33 cellular contexts compared by ENCODE assay signal in the genomic region with DNA sequence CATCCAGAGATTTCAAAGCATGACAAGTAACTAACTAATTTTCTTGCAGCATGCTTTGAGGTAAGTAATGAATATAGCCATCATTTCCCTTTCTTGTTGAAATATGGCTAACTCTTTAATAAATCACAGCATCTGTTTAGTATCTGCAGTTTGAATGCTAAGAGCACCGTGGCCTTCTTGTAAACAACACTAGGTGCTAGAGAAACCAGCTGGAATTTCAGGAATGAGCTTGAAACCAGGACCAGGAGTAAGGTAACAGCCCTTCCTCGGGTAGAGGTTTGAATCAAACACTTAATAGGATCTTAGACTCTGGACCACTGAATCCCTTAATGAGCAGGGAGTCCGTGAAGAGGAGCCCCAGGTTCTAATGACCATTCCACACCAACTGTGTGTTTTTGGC. TPM values are rescaled to one million over a fixed set of nuclear protein-coding genes. Genes with fewer than 3 reads are reported as not detected.
A peak's percentile ranks its signal among the peaks of the same experiment; 100 is the strongest.
DNase-seq lines count a peak whose midpoint lies in the region; ATAC-seq, FAIRE-seq and TF ChIP-seq lines count a peak whose summit lies in the region.
"Had no signal": no experiment of that assay in that cellular context is flagged by ENCODE, and none has a peak within 500 bp of the region (broad histone marks: within the 10 kb centered on the region; RNA-seq: fewer than 3 reads in every experiment).

No MANE protein-coding gene starts in this region.

- peaks cover 2 to 17% (median 4%) of the 10 kb centered on the region in 3 donors for H3K4me1 Mint-ChIP-seq in IgD-negative memory B cell
- peaks cover 17% of the 10 kb centered on the region for H3K4me1 Mint-ChIP-seq in WTC11

- TF ChIP-seq CTCF in A549 (IDR thresholded peaks at IDR 0.05) (no peak), WTC11 (IDR thresholded peaks at IDR 0.05) (no peak), left lung (IDR thresholded peaks at IDR 0.05) (no peak), PC-9 (conservative IDR thresholded peaks at IDR 0.05) (no peak)

- H3K9ac ChIP-seq in neuronal stem cell (ENCODE audit: low read depth, low read length, poor library complexity), result no peak overlapping the region

- no peak for TF ChIP-seq RAD21 in A549 (conservative IDR thresholded peaks at IDR 0.05 in 1 of 2, IDR thresholded peaks at IDR 0.05 in 1 of 2)

- no peaks in the 10 kb centered on the region for H3K9me2 ChIP-seq in PC-9 (ENCODE audit: insufficient read depth)

- no peaks in the 10 kb centered on the region for H4K20me1 ChIP-seq in PC-9 (ENCODE audit: insufficient read depth)

- no peak overlapping the region for H3K4me2 ChIP-seq in A549
- H3K4me2 ChIP-seq in neuronal stem cell (ENCODE audit: insufficient read depth, low read length, poor library complexity, severe bottlenecking), result no peak overlapping the region
- H3K4me2 ChIP-seq in PC-9, result no peak overlapping the region
- H3K4me2 ChIP-seq: smooth muscle cell had no signal

- CTCF ChIA-PET in A549 (lab: Yijun Ruan, JAX), result interaction anchor here (0.9 to 1.0 kb wide), 3 partner anchors 17 to 733 kb away, joined by 3 read pairs; no protein-coding TSS in a partner anchor
- CTCF ChIA-PET in WTC11 (lab: Charles Lee), result interaction anchor here (0.7 to 1.6 kb wide), 7 partner anchors 19 to 348 kb away, joined by 3 to 13 read pairs (median 4); partner anchors contain the start of genes FEM1B and PIAS1
- CTCF ChIA-PET in PC-9 (lab: Charles Lee), result no interaction called here

- H3K27ac ChIP-seq in A549 (no peak overlapping the region), left lung (no peak overlapping the region), neuronal stem cell (replicated peaks; ENCODE audit: low read length) (no peak overlapping the region), PC-9 (no peak overlapping the region)
- H3K27ac ChIP-seq: Peyer's patch had no signal

- no peak overlapping the region for H2BK120ac ChIP-seq in neuronal stem cell (ENCODE audit: low read depth, low read length)

- 0 out of 2 replicates have a peak, but pooled peaks cover 4% of the 10 kb centered on the region for H3F3A ChIP-seq in PC-9 (ENCODE audit: insufficient read depth, low read depth)

- no peaks in the 10 kb centered on the region for H3K79me2 ChIP-seq in PC-9 (ENCODE audit: low read depth)

- no peaks in the 10 kb centered on the region for H3K4me1 ChIP-seq in A549
- H3K4me1 ChIP-seq in left lung, result no peaks in the 10 kb centered on the region
- no peaks in the 10 kb centered on the region for H3K4me1 ChIP-seq in neuronal stem cell (ENCODE audit: control insufficient read depth in 2 of 2, insufficient read depth in 1 of 2, low read depth in 1 of 2, low read length in 2 of 2)
- no peaks in the 10 kb centered on the region for H3K4me1 ChIP-seq in PC-9 (replicated peaks; ENCODE audit: insufficient read depth)

- no peak overlapping the region for H4K8ac ChIP-seq in neuronal stem cell (ENCODE audit: low read depth, low read length)

- H3K14ac ChIP-seq in neuronal stem cell (ENCODE audit: low read length), result no peak overlapping the region

- no peaks in the 10 kb centered on the region for H3K79me1 ChIP-seq in neuronal stem cell (ENCODE audit: low read depth, low read length)

- H3K27me3 Mint-ChIP-seq in IgD-negative memory B cell (no peaks in the 10 kb centered on the region), WTC11 (ENCODE audit: low read depth) (no peaks in the 10 kb centered on the region)
- H3K27me3 Mint-ChIP-seq: activated naive CD8-positive, alpha-beta T cell treated with anti-CD3 and anti-CD28 coated beads, Interleukin-2, amount 10 ng/mL, durations not matched to agents 7 days and 5 days; CD4-positive, alpha-beta memory T cell had no signal

- no peak overlapping the region for H3K4me3 Mint-ChIP-seq in IgD-negative memory B cell
- no peak overlapping the region for H3K4me3 Mint-ChIP-seq in WTC11
- H3K4me3 Mint-ChIP-seq: activated CD8-positive, alpha-beta T cell treated with anti-CD3 and anti-CD28 coated beads, Interleukin-2, amount 10 ng/mL, durations not matched to agents 7 days and 5 days; activated naive CD8-positive, alpha-beta T cell treated with anti-CD3 and anti-CD28 coated beads, Interleukin-2, amount 10 ng/mL, durations not matched to agents 7 days and 5 days; CD4-positive, alpha-beta memory T cell; natural killer cell had no signal

- H3K18ac ChIP-seq in neuronal stem cell (ENCODE audit: low read length), result no peak overlapping the region

- H2BK5ac ChIP-seq in neuronal stem cell (ENCODE audit: low read length), result no peak overlapping the region

- TF ChIP-seq EP300 in A549 (IDR thresholded peaks at IDR 0.05), result no peak

- TF ChIP-seq POLR2A in A549 (IDR thresholded peaks at IDR 0.05; ENCODE audit: low read length), result no peak

- intact Hi-C loops in left lung (cut with DNase I) (no loop called here), PC-9 (cut with micrococcal nuclease; ENCODE audit: unreplicated experiment) (no loop called here)

- no peak overlapping the region for H4K91ac ChIP-seq in neuronal stem cell (ENCODE audit: low read depth, low read length, poor library complexity)

- H3K36me3 ChIP-seq in left lung, result peaks cover 0 to 96% of the 10 kb centered on the region in 2 donors
- H3K36me3 ChIP-seq in neuronal stem cell (replicated peaks in 1 of 2; ENCODE audit: control insufficient read depth in 2 of 2, insufficient read depth in 2 of 2, low read length in 2 of 2), result peaks cover 20 to 95% of the 10 kb centered on the region in 2 donors
- 0 out of 2 replicates have a peak, but pooled peaks cover 5% of the 10 kb centered on the region for H3K36me3 ChIP-seq in PC-9 (ENCODE audit: low read depth)
- H3K36me3 ChIP-seq: gastrocnemius medialis had no signal

- ATAC-seq in A549 (no peak), WTC11 (peak; percentile 37), left lung (peak; percentile 13)
- ATAC-seq: activated CD8-positive, alpha-beta T cell treated with anti-CD3 and anti-CD28 coated beads, Interleukin-2, amount 10 ng/mL, durations not matched to agents 7 days and 5 days; gastrocnemius medialis; left ventricle myocardium superior; natural killer cell had no signal

- POLR2A ChIA-PET in A549 (lab: Yijun Ruan, JAX), result no interaction called here
- POLR2A ChIA-PET in WTC11 (lab: Charles Lee), result interaction anchor here (0.8 to 1.1 kb wide), 2 partner anchors 10 to 15 kb away, joined by 3 to 4 read pairs; no protein-coding TSS in a partner anchor
- POLR2A ChIA-PET in PC-9 (lab: Charles Lee; ENCODE audit: unreplicated experiment), result no interaction called here

- no peak overlapping the region for H2BK12ac ChIP-seq in neuronal stem cell (ENCODE audit: low read length)

- H3K4ac ChIP-seq in neuronal stem cell (ENCODE audit: low read length), result no peak overlapping the region

- H3K9me3 ChIP-seq in A549, result no peaks in the 10 kb centered on the region
- no peaks in the 10 kb centered on the region for H3K9me3 ChIP-seq in left lung
- H3K9me3 ChIP-seq in neuronal stem cell (replicated peaks in 1 of 2; ENCODE audit: control insufficient read depth in 2 of 2, insufficient read depth in 1 of 2, low read depth in 1 of 2, low read length in 2 of 2), result no peaks in the 10 kb centered on the region
- no peaks in the 10 kb centered on the region for H3K9me3 ChIP-seq in PC-9 (ENCODE audit: insufficient read depth, low read depth)
- H3K9me3 ChIP-seq: gastrocnemius medialis, Peyer's patch, transverse colon had no signal

- no peaks in the 10 kb centered on the region for H3K9me3 Mint-ChIP-seq in IgD-negative memory B cell
- no peaks in the 10 kb centered on the region for H3K9me3 Mint-ChIP-seq in WTC11
- H3K9me3 Mint-ChIP-seq: activated naive CD8-positive, alpha-beta T cell treated with anti-CD3 and anti-CD28 coated beads, Interleukin-2, amount 10 ng/mL, durations not matched to agents 7 days and 5 days; CD4-positive, alpha-beta memory T cell; natural killer cell had no signal

- no TSS peak for BruUV-seq in PC-9 (replicated peaks; lab: Mats Ljungman, UMichigan)

- H2BK15ac ChIP-seq in neuronal stem cell (ENCODE audit: low read length), result no peak overlapping the region

- H2AFZ ChIP-seq in neuronal stem cell (ENCODE audit: low read length), result no peak overlapping the region
- no peak overlapping the region for H2AFZ ChIP-seq in PC-9

- no peak overlapping the region for H3K23ac ChIP-seq in neuronal stem cell (ENCODE audit: low read depth, low read length, poor library complexity)

- H3K4me3 ChIP-seq in A549 (no peak overlapping the region), left lung (no peak overlapping the region), neuronal stem cell (ENCODE audit: low read length in 2 of 2) (no peak overlapping the region), PC-9 (no peak overlapping the region)
- H3K4me3 ChIP-seq: gastrocnemius medialis, MG63, Peyer's patch, smooth muscle cell, transverse colon had no signal

- H3K27ac Mint-ChIP-seq in IgD-negative memory B cell (peak overlapping the region in 2 of 3 donors; percentile 36 to 61), WTC11 (peak overlapping the region; percentile 84)
- H3K27ac Mint-ChIP-seq: activated CD8-positive, alpha-beta T cell treated with anti-CD3 and anti-CD28 coated beads, Interleukin-2, amount 10 ng/mL, durations not matched to agents 7 days and 5 days; activated naive CD8-positive, alpha-beta T cell treated with anti-CD3 and anti-CD28 coated beads, Interleukin-2, amount 10 ng/mL, durations not matched to agents 7 days and 5 days had no signal

- peaks cover 4% of the 10 kb centered on the region for H3K36me3 Mint-ChIP-seq in IgD-negative memory B cell
- H3K36me3 Mint-ChIP-seq in WTC11, result peaks cover 29% of the 10 kb centered on the region

- peak; percentile 68 for FAIRE-seq in A549 (lab: Jason Lieb, UNC)
- FAIRE-seq: endometrium, islet of Langerhans, TTC549 had no signal

- DNase-seq in A549 (ENCODE audit: low read depth in 1 of 2, low spot score in 1 of 2) (no peak), WTC11 (ENCODE audit: low spot score) (no peak), left lung (no peak), neuronal stem cell (ENCODE audit: low spot score) (no peak), putamen (ENCODE audit: low spot score) (no peak), NCI-H2107 treated with DMSO at 0.1 percent for 48 hours (lab: John Stamatoyannopoulos, UW; ENCODE audit: unreplicated experiment) (no peak), PC-9 (no peak)
- DNase-seq: activated CD4-positive, CD25-positive, alpha-beta regulatory T cell treated with anti-CD3 and anti-CD28 coated beads, Interleukin-2, amount 50 U/mL, for 72 hours; activated CD8-positive, alpha-beta T cell treated with anti-CD3 and anti-CD28 coated beads, Interleukin-2, amount 10 ng/mL, durations not matched to agents 7 days and 5 days; activated gamma-delta T cell; activated naive CD8-positive, alpha-beta T cell treated with anti-CD3 and anti-CD28 coated beads, Interleukin-2, amount 10 ng/mL, durations not matched to agents 7 days and 5 days; activated T-cell treated with anti-CD3 and anti-CD28 coated beads for 4 hours; CD4-positive, alpha-beta memory T cell; dermis blood vessel endothelial cell; DMS 273 treated with DMSO at 0.1 percent for 48 hours; gastrocnemius medialis; HCEC 1CT; KBM-7; left ventricle myocardium superior; MG63; midbrain; natural killer cell; NCI-H1417; NCI-H2081 treated with DMSO at 0.1 percent for 48 hours; Peyer's patch; SHP77 treated with DMSO at 0.1 percent for 48 hours; stimulated activated CD4-positive, alpha-beta T cell treated with anti-CD3 and anti-CD28 coated beads, Interleukin-2, amount 100 ng/mL, for 24 hours; transverse colon had no signal

- no peak overlapping the region for H2AK5ac ChIP-seq in neuronal stem cell (ENCODE audit: low read depth, low read length)

- H3K27me3 ChIP-seq in left lung, result no peaks in the 10 kb centered on the region
- H3K27me3 ChIP-seq in neuronal stem cell (ENCODE audit: control insufficient read depth in 3 of 3, insufficient read depth in 3 of 3, low read depth in 1 of 3, low read length in 3 of 3), result no peaks in the 10 kb centered on the region
- no peaks in the 10 kb centered on the region for H3K27me3 ChIP-seq in PC-9 (ENCODE audit: insufficient read depth, low read depth)
- H3K27me3 ChIP-seq: gastrocnemius medialis, MG63, Peyer's patch, transverse colon had no signal

- 80% methylated on average over 3 of the region's 3 CpGs for WGBS in A549 (ENCODE audit: missing lambda C conversion rate)
- WGBS in neuronal stem cell (ENCODE audit: extremely low coverage in 2 of 2, insufficient read length in 2 of 2, insufficient replicate concordance in 1 of 2), 2 donors, result no CpG with 5 or more reads among the region's 3 CpGs

RNA-seq across cellular contexts. Expression of gene CALML4, which starts 13.6 kb away (rescaled TPM):
- polyA plus RNA-seq in A549 (2011; rRNA removed) (10.4 and 18.2 TPM in 2 replicates), A549 (2017; fragmentation: RNase III; extraction: RNeasy Plus Mini Kit Qiagen cat#74134 plus additional on column Dnase treatment) (11.0 to 13.8 TPM (median 12.1 TPM) in 3 replicates), IgD-negative memory B cell (0.46 TPM)
- polyA plus RNA-seq in A549 (2012; cell fraction: cytosol; rRNA removed), result 4.7 and 6.3 TPM in 2 replicates
- 16.2 and 20.8 TPM in 2 replicates for polyA plus RNA-seq in A549 (2012; cell fraction: nucleus; rRNA removed)
- polyA minus RNA-seq in A549 (2011; rRNA and poly(A)+ RNA removed), result 3.2 and 3.8 TPM in 2 replicates
- total RNA-seq in WTC11 (2021) (8.9 to 10.1 TPM (median 9.8 TPM) in 3 replicates), left lung (10 to 100 TPM in 1 of 2 donors, 1 to 10 TPM in 1; 3.0 to 10.8 TPM), PC-9 (2021) (10.9 and 12.6 TPM in 2 replicates)
- 26.8 TPM for polyA plus RNA-seq in neuronal stem cell (2013, experiment 1 of 2)
- 28.4 TPM for polyA plus RNA-seq in neuronal stem cell (2013, experiment 2 of 2)

RNA-seq across cellular contexts. Expression of gene CLN6, which starts 38.0 kb away (rescaled TPM):
- polyA plus RNA-seq in A549 (2011; rRNA removed), result 47.5 and 58.0 TPM in 2 replicates
- 87.7 and 149 TPM in 2 replicates for polyA plus RNA-seq in A549 (2012; cell fraction: cytosol; rRNA removed)
- 166 and 173 TPM in 2 replicates for polyA plus RNA-seq in A549 (2012; cell fraction: nucleus; rRNA removed)
- 69.5 to 74.0 TPM (median 69.7 TPM) in 3 replicates for polyA plus RNA-seq in A549 (2017; fragmentation: RNase III; extraction: RNeasy Plus Mini Kit Qiagen cat#74134 plus additional on column Dnase treatment)
- polyA minus RNA-seq in A549 (2011; rRNA and poly(A)+ RNA removed), result 124 and 139 TPM in 2 replicates
- polyA plus RNA-seq in IgD-negative memory B cell, result 3.8 TPM
- 50.2 to 52.2 TPM (median 50.8 TPM) in 3 replicates for total RNA-seq in WTC11 (2021)
- 10 to 100 TPM; 28.3 to 50.3 TPM for total RNA-seq in left lung
- polyA plus RNA-seq in neuronal stem cell (2013, experiment 1 of 2), result 19.2 TPM
- polyA plus RNA-seq in neuronal stem cell (2013, experiment 2 of 2), result 19.5 TPM
- 38.5 and 48.7 TPM in 2 replicates for total RNA-seq in PC-9 (2021)

Comparison
In these comparisons a context has a peak if more than half of its experiments do, and no peak if none do; other contexts are left out.
1. ATAC-seq: peak in WTC11 (single experiment) and left lung (single experiment); none in A549 (0 of 2).